Comparison of ENCODE assay signal across 23 cellular contexts in the genomic region with DNA sequence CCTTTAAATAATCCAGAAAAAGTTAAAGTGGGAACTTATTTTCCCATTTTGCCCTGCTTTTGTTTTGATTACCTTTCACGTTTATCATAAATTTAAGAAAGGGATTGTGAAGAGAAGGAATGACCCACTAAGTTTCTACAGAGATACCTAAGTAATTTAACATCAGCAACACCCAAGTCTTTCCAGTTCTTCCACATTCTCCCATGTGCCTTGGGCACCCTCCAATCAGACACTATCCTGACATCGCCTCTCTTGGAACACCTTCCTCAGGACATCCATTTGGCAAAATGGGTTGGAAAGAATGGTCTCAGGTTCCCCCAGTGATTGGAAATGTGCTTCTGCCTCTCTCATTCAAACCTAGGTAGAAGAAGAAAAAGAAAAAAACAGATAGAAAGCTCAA. TPM values are rescaled to one million over a fixed set of nuclear protein-coding genes. Genes with fewer than 3 reads are reported as not detected.
"Had no signal": no experiment of that assay in that cellular context is flagged by ENCODE, and none has a peak within 500 bp of the region (broad histone marks: within the 10 kb centered on the region; RNA-seq: fewer than 3 reads in every experiment).

No MANE protein-coding gene starts in this region.

- ATAC-seq: HepG2 had no signal

- DNase-seq: IMR-90, Karpas-422, KG1, MM.1S, NCI-H1092 treated with DMSO at 0.1 percent for 48 hours, NCI-H1436, NCI-H187, NCI-H2029, NCI-H2081 treated with DMSO at 0.1 percent for 48 hours, NCI-H226, NCI-H446, NCI-H510A, NCI-H524 treated with DMSO at 0.1 percent for 48 hours, NCI-H69, NCI-H774, Right ventricle myocardium superior, RPMI8226, SIG-M5 had no signal

- H3K9me3 ChIP-seq: SJSA1 had no signal

- H3K27ac ChIP-seq: SJSA1, SK-N-MC had no signal

- H3K4me1 ChIP-seq: SJSA1 had no signal

- FAIRE-seq: HepG2, RCC 7860 had no signal

- H3K4me3 ChIP-seq: SJSA1, SK-N-MC had no signal

- H3K36me3 ChIP-seq: SJSA1 had no signal

- H3K27me3 ChIP-seq: SJSA1 had no signal

RNA-seq across cellular contexts. Expression of a gene that starts 6.3 kb away (rescaled TPM):
- total RNA-seq: HepG2, HT1080, IMR-90, Right ventricle myocardium superior, SJSA1 had no signal
- polyA plus RNA-seq: HepG2, IMR-90 had no signal

RNA-seq across cellular contexts. Expression of a gene that starts 53.0 kb away (rescaled TPM):
- total RNA-seq: HepG2, HT1080 had no signal
- polyA plus RNA-seq: HepG2 had no signal
